Comparison of ENCODE assay signal across 4 cellular contexts in genomic region chr18:54984908-54985307, GRCh38. TPM values are rescaled to one million over a fixed set of nuclear protein-coding genes. Genes with fewer than 3 reads are reported as not detected.
"Had no signal": no experiment of that assay in that cellular context is flagged by ENCODE, and none has a peak within 500 bp of the region (broad histone marks: within the 10 kb centered on the region; RNA-seq: fewer than 3 reads in every experiment).

No MANE protein-coding gene starts in this region.

- H3K4me3 ChIP-seq: GM12878 had no signal

- ATAC-seq: GM12878 had no signal

- DNase-seq: GDM1, GF-D8 had no signal

RNA-seq across cellular contexts. Expression of gene CCDC68, which starts 25.6 kb away (rescaled TPM):
- total RNA-seq: G401, GM12878 had no signal
